In the genomic region with DNA sequence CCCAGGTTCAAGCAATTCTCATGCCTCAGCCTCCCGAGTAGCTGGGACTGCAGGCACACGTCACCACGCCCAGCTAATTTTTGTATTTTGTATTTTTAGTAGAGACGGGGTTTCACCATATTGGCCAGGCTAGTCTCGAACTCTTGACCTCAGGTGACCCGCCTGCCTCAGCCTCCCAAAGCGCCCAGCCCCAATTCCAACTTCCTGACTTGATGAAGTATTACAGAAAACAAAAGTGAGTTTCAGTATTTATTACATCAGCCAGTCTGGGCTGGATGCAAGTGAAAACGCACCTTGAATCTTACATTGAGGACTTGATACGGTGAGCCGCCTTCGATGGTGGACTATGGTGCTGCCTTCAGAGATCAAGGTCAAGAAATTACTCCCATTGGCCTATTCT, we compare ENCODE assay signal across 7 cellular contexts. TPM values are rescaled to one million over a fixed set of nuclear protein-coding genes. Genes with fewer than 3 reads are reported as not detected.
DNase-seq lines count a peak whose midpoint lies in the region; ATAC-seq and TF ChIP-seq lines count a peak whose summit lies in the region.
"Not testable (repeated sequence)": the region's sequence is repeated elsewhere in the genome, so short reads cannot be mapped to it uniquely, and the experiment has no call there.

No MANE protein-coding gene starts in this region.

- ATAC-seq in GM23338; RWPE2 (ENCODE audit: low read depth); right cardiac atrium: not testable (repeated sequence)

- DNase-seq in GM23338 (ENCODE audit: low spot score); activated naive CD8-positive, alpha-beta T cell treated with anti-CD3 and anti-CD28 coated beads for 36 hours; right cardiac atrium; progenitor cell of endocrine pancreas (ENCODE audit: low spot score, unreplicated experiment): not testable (repeated sequence)
- peak; percentile 27 for DNase-seq in RWPE2 (ENCODE audit: low spot score)
- peak; percentile 41 for DNase-seq in activated CD4-positive, alpha-beta memory T cell treated with anti-CD3 and anti-CD28 coated beads for 36 hours

- not testable (repeated sequence) for H3K9ac ChIP-seq in subcutaneous abdominal adipose tissue (ENCODE audit: low read length in 5 of 5)

- H3K4me1 ChIP-seq in GM23338 (ENCODE audit: insufficient read depth) (peaks cover 23% of the 10 kb centered on the region), RWPE2 (ENCODE audit: insufficient read depth, poor library complexity, severe bottlenecking) (peaks cover 22% of the 10 kb centered on the region), subcutaneous abdominal adipose tissue (ENCODE audit: control insufficient read depth in 5 of 5, insufficient read depth in 5 of 5, low read length in 5 of 5) (peaks cover 16 to 61% (median 54%) of the 10 kb centered on the region in 5 donors)
- H3K4me1 ChIP-seq in right cardiac atrium (ENCODE audit: control insufficient read depth, insufficient read depth, low read length), result not testable (repeated sequence)

- H3K4me3 Mint-ChIP-seq in GM23338; activated CD4-positive, alpha-beta memory T cell treated with anti-CD3 and anti-CD28 coated beads for 36 hours; activated naive CD8-positive, alpha-beta T cell treated with anti-CD3 and anti-CD28 coated beads for 36 hours; progenitor cell of endocrine pancreas (ENCODE audit: low read depth): not testable (repeated sequence)

- H3K4me3 ChIP-seq in GM23338; RWPE2 (ENCODE audit: severe bottlenecking); right cardiac atrium (ENCODE audit: low read length); subcutaneous abdominal adipose tissue (ENCODE audit: low read depth in 1 of 5, low read length in 5 of 5): not testable (repeated sequence)

- H3K27ac ChIP-seq in GM23338 (ENCODE audit: low read depth) (peak overlapping the region; percentile 32; the same call in 1 of the 2 replicates), right cardiac atrium (ENCODE audit: low read length) (peak overlapping the region; percentile 6), subcutaneous abdominal adipose tissue (ENCODE audit: low read depth, low read length) (peak overlapping the region; percentile 93)
- not testable (repeated sequence) for H3K27ac ChIP-seq in RWPE2 (ENCODE audit: poor library complexity, severe bottlenecking)

- intact Hi-C loops in activated CD4-positive, alpha-beta memory T cell treated with anti-CD3 and anti-CD28 coated beads for 36 hours (cut with micrococcal nuclease), result not testable (repeated sequence)
- intact Hi-C loops in right cardiac atrium (cut with DNase I), result loop anchor here in 2 of 4 donors (5.0 to 10.0 kb wide), 2 partner anchors 69 to 107 kb away; no protein-coding TSS in a partner anchor

- H4K20me1 ChIP-seq in GM23338 (replicated peaks; ENCODE audit: insufficient read depth), result not testable (repeated sequence)

- POLR2A ChIA-PET in activated CD4-positive, alpha-beta memory T cell treated with anti-CD3 and anti-CD28 coated beads for 36 hours (lab: Charles Lee), result not testable (repeated sequence)

- not testable (repeated sequence) for H3K27ac Mint-ChIP-seq in GM23338
- H3K27ac Mint-ChIP-seq in activated CD4-positive, alpha-beta memory T cell treated with anti-CD3 and anti-CD28 coated beads for 36 hours, result peak overlapping the region; percentile 64
- peak overlapping the region; percentile 75 for H3K27ac Mint-ChIP-seq in activated naive CD8-positive, alpha-beta T cell treated with anti-CD3 and anti-CD28 coated beads for 36 hours
- peak overlapping the region; percentile 88 for H3K27ac Mint-ChIP-seq in progenitor cell of endocrine pancreas

- CTCF ChIA-PET in activated CD4-positive, alpha-beta memory T cell treated with anti-CD3 and anti-CD28 coated beads for 36 hours (lab: Charles Lee), result interaction anchor here (1.2 to 3.9 kb wide), 2 partner anchors 32 to 108 kb away, joined by 3 to 30 read pairs; no protein-coding TSS in a partner anchor

- H3K36me3 ChIP-seq in GM23338 (ENCODE audit: insufficient read depth), result not testable (repeated sequence)
- peaks cover 29% of the 10 kb centered on the region for H3K36me3 ChIP-seq in RWPE2 (ENCODE audit: low read depth)
- H3K36me3 ChIP-seq in subcutaneous abdominal adipose tissue (ENCODE audit: control insufficient read depth in 5 of 5, insufficient read depth in 5 of 5, low read length in 5 of 5), result peaks cover 0 to 20% (median 6%) of the 10 kb centered on the region in 5 donors

- not testable (repeated sequence) for H3K27me3 ChIP-seq in GM23338 (ENCODE audit: insufficient read depth); RWPE2 (ENCODE audit: insufficient read depth, poor library complexity, severe bottlenecking); right cardiac atrium (ENCODE audit: control insufficient read depth, insufficient read depth); subcutaneous abdominal adipose tissue (ENCODE audit: control insufficient read depth in 5 of 5, insufficient read depth in 4 of 5, low read length in 5 of 5)

- not testable (repeated sequence) for H3K9me3 ChIP-seq in RWPE2 (ENCODE audit: severe bottlenecking); right cardiac atrium (ENCODE audit: control insufficient read depth, low read length); subcutaneous abdominal adipose tissue (ENCODE audit: control insufficient read depth in 5 of 5, low read length in 5 of 5)

- H3K4me1 Mint-ChIP-seq in GM23338 (peaks cover 28% of the 10 kb centered on the region), progenitor cell of endocrine pancreas (ENCODE audit: low read depth) (peaks cover 29% of the 10 kb centered on the region)
- H3K4me1 Mint-ChIP-seq in activated CD4-positive, alpha-beta memory T cell treated with anti-CD3 and anti-CD28 coated beads for 36 hours (ENCODE audit: low read depth), result peaks cover 44% of the 10 kb centered on the region
- H3K4me1 Mint-ChIP-seq in activated naive CD8-positive, alpha-beta T cell treated with anti-CD3 and anti-CD28 coated beads for 36 hours, result peaks cover 37% of the 10 kb centered on the region

- H3K36me3 Mint-ChIP-seq in GM23338 (ENCODE audit: low read depth), result peaks cover 21% of the 10 kb centered on the region
- peaks cover 18% of the 10 kb centered on the region for H3K36me3 Mint-ChIP-seq in activated CD4-positive, alpha-beta memory T cell treated with anti-CD3 and anti-CD28 coated beads for 36 hours
- H3K36me3 Mint-ChIP-seq in activated naive CD8-positive, alpha-beta T cell treated with anti-CD3 and anti-CD28 coated beads for 36 hours, result peaks cover 14% of the 10 kb centered on the region
- not testable (repeated sequence) for H3K36me3 Mint-ChIP-seq in progenitor cell of endocrine pancreas (ENCODE audit: insufficient read depth)

- H3K27me3 Mint-ChIP-seq in GM23338 (ENCODE audit: insufficient read depth, low read depth, poor library complexity), result peaks cover 21% of the 10 kb centered on the region
- H3K27me3 Mint-ChIP-seq in activated CD4-positive, alpha-beta memory T cell treated with anti-CD3 and anti-CD28 coated beads for 36 hours; activated naive CD8-positive, alpha-beta T cell treated with anti-CD3 and anti-CD28 coated beads for 36 hours; progenitor cell of endocrine pancreas: not testable (repeated sequence)

- H3K9me2 ChIP-seq in GM23338 (ENCODE audit: insufficient read depth), result not testable (repeated sequence)

- H3K9me3 Mint-ChIP-seq in GM23338; activated CD4-positive, alpha-beta memory T cell treated with anti-CD3 and anti-CD28 coated beads for 36 hours; activated naive CD8-positive, alpha-beta T cell treated with anti-CD3 and anti-CD28 coated beads for 36 hours; progenitor cell of endocrine pancreas (ENCODE audit: low read depth): not testable (repeated sequence)

- H3K79me2 ChIP-seq in GM23338 (replicated peaks; ENCODE audit: insufficient read depth), result peaks cover 33% of the 10 kb centered on the region

- TF ChIP-seq CTCF in GM23338 (conservative IDR thresholded peaks at IDR 0.05; ENCODE audit: low read depth in 2 of 2); RWPE2 (IDR thresholded peaks at IDR 0.05; ENCODE audit: poor library complexity, severe bottlenecking); progenitor cell of endocrine pancreas (IDR thresholded peaks at IDR 0.05; ENCODE audit: unreplicated experiment): not testable (repeated sequence)

- not testable (repeated sequence) for H3K4me2 ChIP-seq in GM23338

- WGBS in right cardiac atrium, result 95% methylated on average over 11 of the region's 11 CpGs

- not testable (repeated sequence) for H2AFZ ChIP-seq in GM23338

- peaks cover 21% of the 10 kb centered on the region for H3F3A ChIP-seq in GM23338 (replicated peaks; ENCODE audit: low read depth)

RNA-seq across cellular contexts. Expression of a gene that starts 7.1 kb away (rescaled TPM):
- 97.8 and 119 TPM in 2 replicates for total RNA-seq in GM23338 (2014; rRNA removed; shearing (Covaris generic))
- polyA plus RNA-seq in GM23338 (2016; fragmentation: Nextera tagmentation; extraction: Ambion mirVana) (11.2 and 13.2 TPM in 2 replicates), right cardiac atrium (22.0 TPM)
- 10 to 100 TPM; 38.5 to 41.1 TPM for total RNA-seq in activated CD4-positive, alpha-beta memory T cell treated with anti-CD3 and anti-CD28 coated beads for 36 hours
- total RNA-seq in activated naive CD8-positive, alpha-beta T cell treated with anti-CD3 and anti-CD28 coated beads for 36 hours, result 10 to 100 TPM; 34.8 to 36.2 TPM
- total RNA-seq in right cardiac atrium (10 to 100 TPM; 43.5 to 61.2 (median 51.5) TPM), progenitor cell of endocrine pancreas (51.1 and 56.2 TPM in 2 replicates)
